1 cellular context compared by ENCODE assay signal in the genomic region with DNA sequence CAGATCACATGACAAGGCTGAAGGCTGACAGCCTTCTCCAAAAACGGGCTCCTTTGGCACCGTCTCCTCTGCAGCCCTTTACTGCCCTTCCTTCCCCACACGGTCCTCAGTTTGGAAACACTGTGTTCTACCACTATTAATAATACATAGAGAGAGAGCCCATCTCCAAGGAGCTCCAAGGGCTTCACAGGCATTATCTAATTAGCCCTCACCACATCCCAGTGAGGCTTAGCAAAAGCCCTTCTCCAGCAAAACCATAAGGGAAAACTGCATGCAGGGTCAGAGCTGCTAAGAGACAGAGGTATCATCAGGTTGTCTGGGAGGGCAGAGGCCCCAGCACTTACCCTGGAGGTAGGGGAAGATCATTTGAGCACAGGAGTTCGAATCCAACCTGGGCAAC.
TF ChIP-seq lines count a peak whose summit lies in the region.

No MANE protein-coding gene starts in this region.

TF ChIP-seq in WTC11, 78 proteins besides CTCF, POLR2A, EP300 and RAD21 (continued from another document):
- TF ChIP-seq, protein P1, sequence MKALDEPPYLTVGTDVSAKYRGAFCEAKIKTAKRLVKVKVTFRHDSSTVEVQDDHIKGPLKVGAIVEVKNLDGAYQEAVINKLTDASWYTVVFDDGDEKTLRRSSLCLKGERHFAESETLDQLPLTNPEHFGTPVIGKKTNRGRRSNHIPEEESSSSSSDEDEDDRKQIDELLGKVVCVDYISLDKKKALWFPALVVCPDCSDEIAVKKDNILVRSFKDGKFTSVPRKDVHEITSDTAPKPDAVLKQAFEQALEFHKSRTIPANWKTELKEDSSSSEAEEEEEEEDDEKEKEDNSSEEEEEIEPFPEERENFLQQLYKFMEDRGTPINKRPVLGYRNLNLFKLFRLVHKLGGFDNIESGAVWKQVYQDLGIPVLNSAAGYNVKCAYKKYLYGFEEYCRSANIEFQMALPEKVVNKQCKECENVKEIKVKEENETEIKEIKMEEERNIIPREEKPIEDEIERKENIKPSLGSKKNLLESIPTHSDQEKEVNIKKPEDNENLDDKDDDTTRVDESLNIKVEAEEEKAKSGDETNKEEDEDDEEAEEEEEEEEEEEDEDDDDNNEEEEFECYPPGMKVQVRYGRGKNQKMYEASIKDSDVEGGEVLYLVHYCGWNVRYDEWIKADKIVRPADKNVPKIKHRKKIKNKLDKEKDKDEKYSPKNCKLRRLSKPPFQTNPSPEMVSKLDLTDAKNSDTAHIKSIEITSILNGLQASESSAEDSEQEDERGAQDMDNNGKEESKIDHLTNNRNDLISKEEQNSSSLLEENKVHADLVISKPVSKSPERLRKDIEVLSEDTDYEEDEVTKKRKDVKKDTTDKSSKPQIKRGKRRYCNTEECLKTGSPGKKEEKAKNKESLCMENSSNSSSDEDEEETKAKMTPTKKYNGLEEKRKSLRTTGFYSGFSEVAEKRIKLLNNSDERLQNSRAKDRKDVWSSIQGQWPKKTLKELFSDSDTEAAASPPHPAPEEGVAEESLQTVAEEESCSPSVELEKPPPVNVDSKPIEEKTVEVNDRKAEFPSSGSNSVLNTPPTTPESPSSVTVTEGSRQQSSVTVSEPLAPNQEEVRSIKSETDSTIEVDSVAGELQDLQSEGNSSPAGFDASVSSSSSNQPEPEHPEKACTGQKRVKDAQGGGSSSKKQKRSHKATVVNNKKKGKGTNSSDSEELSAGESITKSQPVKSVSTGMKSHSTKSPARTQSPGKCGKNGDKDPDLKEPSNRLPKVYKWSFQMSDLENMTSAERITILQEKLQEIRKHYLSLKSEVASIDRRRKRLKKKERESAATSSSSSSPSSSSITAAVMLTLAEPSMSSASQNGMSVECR (CRISPR knock-in tag; IDR thresholded peaks at IDR 0.05; ENCODE audit: borderline replicate concordance): no peak
